ENCODE assay signal across 8 cellular contexts in the genomic region with DNA sequence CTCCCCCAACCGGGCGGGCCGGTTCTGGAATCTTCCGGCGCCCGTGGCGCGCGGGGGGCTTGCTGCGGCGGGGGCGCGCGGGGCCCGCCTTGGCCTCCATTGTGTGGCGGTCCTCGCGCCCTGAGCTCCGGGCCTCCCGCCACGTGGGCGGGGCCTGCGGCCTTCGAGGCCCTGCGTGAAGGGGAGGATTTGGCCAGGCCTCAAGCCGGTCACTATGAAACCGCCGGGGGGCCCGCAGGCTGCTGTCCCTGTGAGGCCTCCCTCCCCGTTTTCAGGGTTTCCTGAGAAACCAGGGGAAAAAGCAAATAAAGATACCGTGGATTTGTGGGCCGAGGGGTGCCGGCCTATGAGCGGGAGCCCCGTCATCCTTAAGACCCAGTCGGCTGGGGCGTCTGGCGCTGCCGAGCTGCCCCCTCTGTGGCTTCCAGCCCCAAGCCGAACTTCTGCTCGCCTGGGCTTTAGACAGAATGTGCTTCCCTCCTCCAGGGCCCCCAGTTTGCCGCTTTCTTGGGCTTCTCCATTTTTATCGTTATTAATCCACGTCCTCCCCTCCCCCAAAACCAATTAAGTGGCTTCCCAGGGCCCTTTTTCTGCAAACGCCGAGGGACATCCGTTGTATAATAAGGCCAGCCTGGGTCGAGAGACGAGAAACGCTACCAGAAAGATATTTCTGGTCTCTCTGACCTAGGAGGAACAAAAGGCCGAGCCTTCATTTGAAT. TPM values are rescaled to one million over a fixed set of nuclear protein-coding genes. Genes with fewer than 3 reads are reported as not detected.
DNase-seq lines count a peak whose midpoint lies in the region; ATAC-seq and TF ChIP-seq lines count a peak whose summit lies in the region.

No MANE protein-coding gene starts in this region.

- peak overlapping the region; percentile 100 for H3K27ac ChIP-seq in SJSA1

- DNase-seq in ACHN (peak; percentile 51), SJSA1 (ENCODE audit: low read depth in 1 of 2, low spot score in 2 of 2) (peak; percentile 71 to 84), astrocyte of the spinal cord (ENCODE audit: low read depth, low spot score) (peak; percentile 82), hippocampal formation (lab: John Stamatoyannopoulos, UW) (peak; percentile 51 to 61), retina (peak; percentile 77), NCI-H1694 (lab: John Stamatoyannopoulos, UW) (no peak)

- peak overlapping the region; percentile 94 for H3K4me3 ChIP-seq in SJSA1
- H3K4me3 ChIP-seq in astrocyte of the spinal cord (ENCODE audit: low read depth, low read length) = peak overlapping the region; percentile 95

- in situ Hi-C loops in ACHN (cut with HindIII; ENCODE audit: low pct_ligation_motif_present, low pct_unique_long_range_greater_than_20kb, low sequenced_read_pairs) (no loop called here), astrocyte of the spinal cord (cut with HindIII; ENCODE audit: low sequenced_read_pairs) (no loop called here)

- no peaks in the 10 kb centered on the region for H3K9me3 ChIP-seq in SJSA1 (replicated peaks)

- TF ChIP-seq CTCF in astrocyte of the spinal cord (IDR thresholded peaks at IDR 0.05; ENCODE audit: low read depth, low read length) = no peak

- H3K36me3 ChIP-seq in SJSA1 = peaks cover 95% of the 10 kb centered on the region

- ATAC-seq in GM18870 (IDR thresholded peaks at IDR 0.05; ENCODE audit: unreplicated experiment) (peak; percentile 18), HG03378 (IDR thresholded peaks at IDR 0.05; ENCODE audit: unreplicated experiment) (peak; percentile 18)

- H3K4me1 ChIP-seq in SJSA1 (replicated peaks) = peaks cover 37% of the 10 kb centered on the region

- H3K27me3 ChIP-seq in SJSA1 (replicated peaks) = no peaks in the 10 kb centered on the region

RNA-seq across cellular contexts. Expression of gene EWSR1, which starts 0.6 kb away (rescaled TPM):
- 200 and 297 TPM in 2 replicates for total RNA-seq in SJSA1 (2014; rRNA removed; shearing (Covaris generic))

RNA-seq across cellular contexts. Expression of gene RHBDD3, which starts 0.9 kb away (rescaled TPM):
- 26.5 and 34.6 TPM in 2 replicates for total RNA-seq in SJSA1 (2014; rRNA removed; shearing (Covaris generic))

RNA-seq across cellular contexts. Expression of gene GAS2L1, which starts 37.8 kb away (rescaled TPM):
- 10.4 and 12.5 TPM in 2 replicates for total RNA-seq in SJSA1 (2014; rRNA removed; shearing (Covaris generic))

RNA-seq across cellular contexts. Expression of gene RASL10A, which starts 46.8 kb away (rescaled TPM):
- not detected in 2 replicates for total RNA-seq in SJSA1 (2014; rRNA removed; shearing (Covaris generic))
